Comparison of ENCODE assay signal across 13 cellular contexts in the genomic region with DNA sequence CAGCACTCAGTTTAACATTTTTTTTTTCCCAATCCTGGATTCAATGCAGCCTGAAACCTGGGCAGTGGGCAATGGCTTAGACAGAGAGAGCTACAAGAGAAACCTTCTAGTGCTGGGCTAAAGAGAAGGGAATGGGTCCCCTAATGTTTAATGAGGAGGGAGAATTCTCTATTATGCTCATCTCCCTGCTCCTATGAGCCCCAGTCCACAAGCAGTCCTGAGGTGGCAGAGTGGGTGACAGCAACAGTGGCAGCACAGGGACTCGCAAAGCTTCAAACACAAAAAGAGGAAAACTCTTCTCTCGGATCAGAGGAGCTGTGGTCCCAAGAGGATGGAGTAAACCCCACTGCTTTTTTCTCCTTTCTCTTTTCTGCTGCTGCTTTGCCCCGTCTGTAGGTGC. TPM values are rescaled to one million over a fixed set of nuclear protein-coding genes. Genes with fewer than 3 reads are reported as not detected.
"Had no signal": no experiment of that assay in that cellular context is flagged by ENCODE, and none has a peak within 500 bp of the region (broad histone marks: within the 10 kb centered on the region; RNA-seq: fewer than 3 reads in every experiment).

No MANE protein-coding gene starts in this region.

- H3K36me3 ChIP-seq: sigmoid colon, stomach had no signal

- H3K27ac ChIP-seq: sigmoid colon, stomach had no signal

- H3K27me3 ChIP-seq: sigmoid colon, stomach had no signal

- H3K4me1 ChIP-seq: sigmoid colon had no signal

- H3K4me3 ChIP-seq: lung, sigmoid colon, stomach had no signal

- DNase-seq: activated CD4-positive, alpha-beta T cell treated with anti-CD3 and anti-CD28 coated beads, Interleukin-2, amount 50 U/mL, for 1 hour; activated naive CD8-positive, alpha-beta T cell treated with anti-CD3 and anti-CD28 coated beads for 36 hours; amygdala; effector memory CD4-positive, alpha-beta T cell; foreskin melanocyte; immature natural killer cell; sigmoid colon; stimulated activated CD4-positive, alpha-beta T cell treated with anti-CD3 and anti-CD28 coated beads, Interleukin-1b, Interleukin-23, amount 100 ng/mL, for 48 hours; stomach had no signal

RNA-seq across cellular contexts. Expression of gene COBL, which starts 36.5 kb away (rescaled TPM):
- total RNA-seq: activated CD8-positive, alpha-beta memory T cell treated with anti-CD3 and anti-CD28 coated beads for 36 hours; activated naive CD8-positive, alpha-beta T cell treated with anti-CD3 and anti-CD28 coated beads for 36 hours; activated T-helper 1 cell treated with anti-CD3 and anti-CD28 coated beads, Interleukin-12 subunit alpha, Interleukin-12 subunit beta, Interleukin-2, Interleukin-4 antibody, amounts not matched to agents 30 ng/mL and 10 ng/mL and 1 ng/mL, durations not matched to agents 14 hours and 24 hours and 36 hours; T-helper 2 cell treated with Interferon-gamma antibody and Interleukin-4, amounts not matched to agents 100 ng/mL and 5 ng/mL, for 36 hours had no signal
